ENCODE assay signal across 1 cellular context in the genomic region with DNA sequence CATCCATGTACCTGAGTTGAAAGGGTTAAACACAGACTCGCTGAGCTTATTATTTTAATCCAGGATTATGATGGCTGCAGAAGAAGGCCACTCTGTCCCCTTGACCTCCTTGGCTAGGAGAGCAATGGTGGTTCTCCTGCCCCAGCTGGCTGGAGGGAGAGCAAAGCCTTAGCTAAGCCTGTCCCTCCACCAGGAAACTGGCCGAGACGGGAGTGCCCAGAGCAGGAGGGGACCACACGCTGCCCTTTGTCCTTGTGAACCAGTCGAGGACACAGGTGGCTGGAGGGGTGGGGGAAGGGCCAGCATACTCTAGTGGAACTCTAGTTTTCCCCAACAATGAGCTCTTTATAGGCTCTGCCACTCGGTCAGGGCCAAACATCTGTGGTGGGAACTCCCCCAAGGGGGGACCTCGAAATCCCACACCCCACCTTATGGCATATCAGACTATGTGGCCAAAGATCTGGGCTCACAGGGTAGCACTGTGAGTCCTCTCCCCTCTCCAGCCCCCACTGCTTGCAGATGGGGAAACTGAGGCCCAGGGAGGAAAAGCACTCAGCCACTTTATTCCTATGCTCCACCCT.
A peak's percentile ranks its signal among the peaks of the same experiment; 100 is the strongest.
TF ChIP-seq lines count a peak whose summit lies in the region.

No MANE protein-coding gene starts in this region.

TF ChIP-seq in HepG2, 621 proteins besides CTCF, POLR2A, EP300 and RAD21 (continued from another document and continues in another):
- TF ChIP-seq ZNF850 (CRISPR knock-in tag; conservative IDR thresholded peaks at IDR 0.05) (no peak), ZKSCAN5 (CRISPR knock-in tag; IDR thresholded peaks at IDR 0.05) (no peak), ZNF256 (CRISPR knock-in tag; conservative IDR thresholded peaks at IDR 0.05) (no peak), ZFP36 (IDR thresholded peaks at IDR 0.05; ENCODE audit: borderline replicate concordance, low read depth, low read length, partially characterized antibody) (no peak), GABPB1 (CRISPR knock-in tag; IDR thresholded peaks at IDR 0.05) (0 out of 2 replicates have a peak, but pooled peaks have one; percentile 27), RFX3 (CRISPR knock-in tag; IDR thresholded peaks at IDR 0.05) (no peak), ZNF614 (CRISPR knock-in tag; IDR thresholded peaks at IDR 0.05; ENCODE audit: borderline replicate concordance) (peak; percentile 39; the same call in 1 of the 2 replicates), KDM2A (CRISPR knock-in tag; IDR thresholded peaks at IDR 0.05; ENCODE audit: borderline replicate concordance, low read depth) (peak; percentile 22; the same call in 1 of the 2 replicates), ISX (CRISPR knock-in tag; conservative IDR thresholded peaks at IDR 0.05) (no peak), HNF4G (IDR thresholded peaks at IDR 0.05; ENCODE audit: borderline replicate concordance, low read depth, low read length) (peak; percentile 88), HNF4G (CRISPR knock-in tag; IDR thresholded peaks at IDR 0.05; ENCODE audit: borderline replicate concordance, low read depth) (no peak; the same call in 1 of the 2 replicates), ZNF777 (CRISPR knock-in tag; IDR thresholded peaks at IDR 0.05) (no peak), KDM5A (IDR thresholded peaks at IDR 0.05; ENCODE audit: borderline replicate concordance, low read length) (no peak), NFE2L2 (IDR thresholded peaks at IDR 0.05; ENCODE audit: low read length) (no peak), CC2D1A (CRISPR knock-in tag; IDR thresholded peaks at IDR 0.05) (no peak), ZNF792 (CRISPR knock-in tag; IDR thresholded peaks at IDR 0.05) (peak; percentile 31; the same call in 1 of the 2 replicates), ZNF12 (CRISPR knock-in tag; IDR thresholded peaks at IDR 0.05) (no peak), ZNF501 (CRISPR knock-in tag; IDR thresholded peaks at IDR 0.05) (no peak; the same call in 1 of the 2 replicates), POLR2AphosphoS5 (IDR thresholded peaks at IDR 0.05; ENCODE audit: low read depth, low read length) (no peak), CAMTA2 (CRISPR knock-in tag; IDR thresholded peaks at IDR 0.05; ENCODE audit: borderline replicate concordance) (no peak), ZMAT3 (CRISPR knock-in tag; conservative IDR thresholded peaks at IDR 0.05) (no peak), ZNF572 (CRISPR knock-in tag; IDR thresholded peaks at IDR 0.05) (no peak), ZC3H4 (CRISPR knock-in tag; IDR thresholded peaks at IDR 0.05; ENCODE audit: borderline replicate concordance) (no peak), KDM6A (CRISPR knock-in tag; IDR thresholded peaks at IDR 0.05; ENCODE audit: low read depth) (peak; percentile 73), TGIF2 (CRISPR knock-in tag; IDR thresholded peaks at IDR 0.05) (no peak), ZNF781 (CRISPR knock-in tag; IDR thresholded peaks at IDR 0.05; ENCODE audit: borderline replicate concordance, not compliant biosample characterization) (no peak), NFYB (CRISPR knock-in tag; IDR thresholded peaks at IDR 0.05) (no peak), ZNF282 (IDR thresholded peaks at IDR 0.05; ENCODE audit: partially characterized antibody) (no peak), SMC3 (IDR thresholded peaks at IDR 0.05; ENCODE audit: low read length) (no peak), ZNF549 (CRISPR knock-in tag; IDR thresholded peaks at IDR 0.05) (no peak), TAF1 (CRISPR knock-in tag; IDR thresholded peaks at IDR 0.05) (no peak), ZNF564 (CRISPR knock-in tag; IDR thresholded peaks at IDR 0.05) (no peak), DR1 (CRISPR knock-in tag; IDR thresholded peaks at IDR 0.05) (no peak), ZFP90 (CRISPR knock-in tag; IDR thresholded peaks at IDR 0.05; ENCODE audit: borderline replicate concordance) (no peak), SMAD1 (CRISPR knock-in tag; IDR thresholded peaks at IDR 0.05; ENCODE audit: borderline replicate concordance, low read depth) (no peak), ZNF264 (CRISPR knock-in tag; IDR thresholded peaks at IDR 0.05) (no peak), SALL2 (CRISPR knock-in tag; IDR thresholded peaks at IDR 0.05) (no peak), SALL1 (CRISPR knock-in tag; IDR thresholded peaks at IDR 0.05) (peak; percentile 92), GTF3A (CRISPR knock-in tag; conservative IDR thresholded peaks at IDR 0.05) (no peak), DNMT1 (CRISPR knock-in tag; IDR thresholded peaks at IDR 0.05) (no peak), RNF2 (conservative IDR thresholded peaks at IDR 0.05; ENCODE audit: low read depth) (no peak), ZNF251 (CRISPR knock-in tag; IDR thresholded peaks at IDR 0.05) (no peak), ZNF7 (CRISPR knock-in tag; IDR thresholded peaks at IDR 0.05) (no peak), SMARCC2 (IDR thresholded peaks at IDR 0.05) (no peak), ZNF468 (CRISPR knock-in tag; IDR thresholded peaks at IDR 0.05) (no peak)
- TF ChIP-seq, protein P1, sequence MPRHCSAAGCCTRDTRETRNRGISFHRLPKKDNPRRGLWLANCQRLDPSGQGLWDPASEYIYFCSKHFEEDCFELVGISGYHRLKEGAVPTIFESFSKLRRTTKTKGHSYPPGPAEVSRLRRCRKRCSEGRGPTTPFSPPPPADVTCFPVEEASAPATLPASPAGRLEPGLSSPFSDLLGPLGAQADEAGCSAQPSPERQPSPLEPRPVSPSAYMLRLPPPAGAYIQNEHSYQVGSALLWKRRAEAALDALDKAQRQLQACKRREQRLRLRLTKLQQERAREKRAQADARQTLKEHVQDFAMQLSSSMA (CRISPR knock-in tag; IDR thresholded peaks at IDR 0.05) = peak; percentile 63; the same call in 1 of the 2 replicates
- TF ChIP-seq, protein P2, sequence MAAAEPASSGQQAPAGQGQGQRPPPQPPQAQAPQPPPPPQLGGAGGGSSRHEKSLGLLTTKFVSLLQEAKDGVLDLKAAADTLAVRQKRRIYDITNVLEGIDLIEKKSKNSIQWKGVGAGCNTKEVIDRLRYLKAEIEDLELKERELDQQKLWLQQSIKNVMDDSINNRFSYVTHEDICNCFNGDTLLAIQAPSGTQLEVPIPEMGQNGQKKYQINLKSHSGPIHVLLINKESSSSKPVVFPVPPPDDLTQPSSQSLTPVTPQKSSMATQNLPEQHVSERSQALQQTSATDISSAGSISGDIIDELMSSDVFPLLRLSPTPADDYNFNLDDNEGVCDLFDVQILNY (CRISPR knock-in tag; conservative IDR thresholded peaks at IDR 0.05) = no peak
- TF ChIP-seq, protein P3, sequence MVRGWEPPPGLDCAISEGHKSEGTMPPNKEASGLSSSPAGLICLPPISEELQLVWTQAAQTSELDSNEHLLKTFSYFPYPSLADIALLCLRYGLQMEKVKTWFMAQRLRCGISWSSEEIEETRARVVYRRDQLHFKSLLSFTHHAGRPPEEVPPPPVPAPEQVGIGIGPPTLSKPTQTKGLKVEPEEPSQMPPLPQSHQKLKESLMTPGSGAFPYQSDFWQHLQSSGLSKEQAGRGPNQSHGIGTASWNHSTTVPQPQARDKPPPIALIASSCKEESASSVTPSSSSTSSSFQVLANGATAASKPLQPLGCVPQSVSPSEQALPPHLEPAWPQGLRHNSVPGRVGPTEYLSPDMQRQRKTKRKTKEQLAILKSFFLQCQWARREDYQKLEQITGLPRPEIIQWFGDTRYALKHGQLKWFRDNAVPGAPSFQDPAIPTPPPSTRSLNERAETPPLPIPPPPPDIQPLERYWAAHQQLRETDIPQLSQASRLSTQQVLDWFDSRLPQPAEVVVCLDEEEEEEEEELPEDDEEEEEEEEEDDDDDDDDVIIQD (CRISPR knock-in tag; IDR thresholded peaks at IDR 0.05; ENCODE audit: low read depth) = peak; percentile 55; the same call in 1 of the 2 replicates
- TF ChIP-seq, protein P4, sequence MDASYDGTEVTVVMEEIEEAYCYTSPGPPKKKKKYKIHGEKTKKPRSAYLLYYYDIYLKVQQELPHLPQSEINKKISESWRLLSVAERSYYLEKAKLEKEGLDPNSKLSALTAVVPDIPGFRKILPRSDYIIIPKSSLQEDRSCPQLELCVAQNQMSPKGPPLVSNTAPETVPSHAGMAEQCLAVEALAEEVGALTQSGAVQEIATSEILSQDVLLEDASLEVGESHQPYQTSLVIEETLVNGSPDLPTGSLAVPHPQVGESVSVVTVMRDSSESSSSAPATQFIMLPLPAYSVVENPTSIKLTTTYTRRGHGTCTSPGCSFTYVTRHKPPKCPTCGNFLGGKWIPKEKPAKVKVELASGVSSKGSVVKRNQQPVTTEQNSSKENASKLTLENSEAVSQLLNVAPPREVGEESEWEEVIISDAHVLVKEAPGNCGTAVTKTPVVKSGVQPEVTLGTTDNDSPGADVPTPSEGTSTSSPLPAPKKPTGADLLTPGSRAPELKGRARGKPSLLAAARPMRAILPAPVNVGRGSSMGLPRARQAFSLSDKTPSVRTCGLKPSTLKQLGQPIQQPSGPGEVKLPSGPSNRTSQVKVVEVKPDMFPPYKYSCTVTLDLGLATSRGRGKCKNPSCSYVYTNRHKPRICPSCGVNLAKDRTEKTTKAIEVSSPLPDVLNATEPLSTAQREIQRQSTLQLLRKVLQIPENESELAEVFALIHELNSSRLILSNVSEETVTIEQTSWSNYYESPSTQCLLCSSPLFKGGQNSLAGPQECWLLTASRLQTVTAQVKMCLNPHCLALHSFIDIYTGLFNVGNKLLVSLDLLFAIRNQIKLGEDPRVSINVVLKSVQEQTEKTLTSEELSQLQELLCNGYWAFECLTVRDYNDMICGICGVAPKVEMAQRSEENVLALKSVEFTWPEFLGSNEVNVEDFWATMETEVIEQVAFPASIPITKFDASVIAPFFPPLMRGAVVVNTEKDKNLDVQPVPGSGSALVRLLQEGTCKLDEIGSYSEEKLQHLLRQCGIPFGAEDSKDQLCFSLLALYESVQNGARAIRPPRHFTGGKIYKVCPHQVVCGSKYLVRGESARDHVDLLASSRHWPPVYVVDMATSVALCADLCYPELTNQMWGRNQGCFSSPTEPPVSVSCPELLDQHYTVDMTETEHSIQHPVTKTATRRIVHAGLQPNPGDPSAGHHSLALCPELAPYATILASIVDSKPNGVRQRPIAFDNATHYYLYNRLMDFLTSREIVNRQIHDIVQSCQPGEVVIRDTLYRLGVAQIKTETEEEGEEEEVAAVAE (CRISPR knock-in tag; IDR thresholded peaks at IDR 0.05; ENCODE audit: borderline replicate concordance) = no peak
- TF ChIP-seq, protein P5, sequence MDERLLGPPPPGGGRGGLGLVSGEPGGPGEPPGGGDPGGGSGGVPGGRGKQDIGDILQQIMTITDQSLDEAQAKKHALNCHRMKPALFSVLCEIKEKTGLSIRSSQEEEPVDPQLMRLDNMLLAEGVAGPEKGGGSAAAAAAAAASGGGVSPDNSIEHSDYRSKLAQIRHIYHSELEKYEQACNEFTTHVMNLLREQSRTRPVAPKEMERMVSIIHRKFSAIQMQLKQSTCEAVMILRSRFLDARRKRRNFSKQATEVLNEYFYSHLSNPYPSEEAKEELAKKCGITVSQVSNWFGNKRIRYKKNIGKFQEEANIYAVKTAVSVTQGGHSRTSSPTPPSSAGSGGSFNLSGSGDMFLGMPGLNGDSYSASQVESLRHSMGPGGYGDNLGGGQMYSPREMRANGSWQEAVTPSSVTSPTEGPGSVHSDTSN (CRISPR knock-in tag; IDR thresholded peaks at IDR 0.05) = no peak
- TF ChIP-seq, protein P6, sequence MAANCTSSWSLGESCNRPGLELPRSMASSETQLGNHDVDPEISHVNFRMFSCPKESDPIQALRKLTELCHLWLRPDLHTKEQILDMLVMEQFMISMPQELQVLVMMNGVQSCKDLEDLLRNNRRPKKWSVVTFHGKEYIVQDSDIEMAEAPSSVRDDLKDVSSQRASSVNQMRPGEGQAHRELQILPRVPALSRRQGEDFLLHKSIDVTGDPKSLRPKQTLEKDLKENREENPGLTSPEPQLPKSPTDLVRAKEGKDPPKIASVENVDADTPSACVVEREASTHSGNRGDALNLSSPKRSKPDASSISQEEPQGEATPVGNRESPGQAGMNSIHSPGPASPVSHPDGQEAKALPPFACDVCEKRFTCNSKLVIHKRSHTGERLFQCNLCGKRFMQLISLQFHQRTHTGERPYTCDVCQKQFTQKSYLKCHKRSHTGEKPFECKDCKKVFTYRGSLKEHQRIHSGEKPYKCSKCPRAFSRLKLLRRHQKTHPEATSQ (CRISPR knock-in tag; IDR thresholded peaks at IDR 0.05; ENCODE audit: borderline replicate concordance) = no peak; the same call in 1 of the 2 replicates
- TF ChIP-seq, protein P7, sequence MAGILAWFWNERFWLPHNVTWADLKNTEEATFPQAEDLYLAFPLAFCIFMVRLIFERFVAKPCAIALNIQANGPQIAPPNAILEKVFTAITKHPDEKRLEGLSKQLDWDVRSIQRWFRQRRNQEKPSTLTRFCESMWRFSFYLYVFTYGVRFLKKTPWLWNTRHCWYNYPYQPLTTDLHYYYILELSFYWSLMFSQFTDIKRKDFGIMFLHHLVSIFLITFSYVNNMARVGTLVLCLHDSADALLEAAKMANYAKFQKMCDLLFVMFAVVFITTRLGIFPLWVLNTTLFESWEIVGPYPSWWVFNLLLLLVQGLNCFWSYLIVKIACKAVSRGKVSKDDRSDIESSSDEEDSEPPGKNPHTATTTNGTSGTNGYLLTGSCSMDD (CRISPR knock-in tag; IDR thresholded peaks at IDR 0.05) = no peak
- TF ChIP-seq, protein P8, sequence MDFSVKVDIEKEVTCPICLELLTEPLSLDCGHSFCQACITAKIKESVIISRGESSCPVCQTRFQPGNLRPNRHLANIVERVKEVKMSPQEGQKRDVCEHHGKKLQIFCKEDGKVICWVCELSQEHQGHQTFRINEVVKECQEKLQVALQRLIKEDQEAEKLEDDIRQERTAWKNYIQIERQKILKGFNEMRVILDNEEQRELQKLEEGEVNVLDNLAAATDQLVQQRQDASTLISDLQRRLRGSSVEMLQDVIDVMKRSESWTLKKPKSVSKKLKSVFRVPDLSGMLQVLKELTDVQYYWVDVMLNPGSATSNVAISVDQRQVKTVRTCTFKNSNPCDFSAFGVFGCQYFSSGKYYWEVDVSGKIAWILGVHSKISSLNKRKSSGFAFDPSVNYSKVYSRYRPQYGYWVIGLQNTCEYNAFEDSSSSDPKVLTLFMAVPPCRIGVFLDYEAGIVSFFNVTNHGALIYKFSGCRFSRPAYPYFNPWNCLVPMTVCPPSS (IDR thresholded peaks at IDR 0.05) = no peak
- TF ChIP-seq, protein P9, sequence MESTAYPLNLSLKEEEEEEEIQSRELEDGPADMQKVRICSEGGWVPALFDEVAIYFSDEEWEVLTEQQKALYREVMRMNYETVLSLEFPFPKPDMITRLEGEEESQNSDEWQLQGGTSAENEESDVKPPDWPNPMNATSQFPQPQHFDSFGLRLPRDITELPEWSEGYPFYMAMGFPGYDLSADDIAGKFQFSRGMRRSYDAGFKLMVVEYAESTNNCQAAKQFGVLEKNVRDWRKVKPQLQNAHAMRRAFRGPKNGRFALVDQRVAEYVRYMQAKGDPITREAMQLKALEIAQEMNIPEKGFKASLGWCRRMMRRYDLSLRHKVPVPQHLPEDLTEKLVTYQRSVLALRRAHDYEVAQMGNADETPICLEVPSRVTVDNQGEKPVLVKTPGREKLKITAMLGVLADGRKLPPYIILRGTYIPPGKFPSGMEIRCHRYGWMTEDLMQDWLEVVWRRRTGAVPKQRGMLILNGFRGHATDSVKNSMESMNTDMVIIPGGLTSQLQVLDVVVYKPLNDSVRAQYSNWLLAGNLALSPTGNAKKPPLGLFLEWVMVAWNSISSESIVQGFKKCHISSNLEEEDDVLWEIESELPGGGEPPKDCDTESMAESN (CRISPR knock-in tag; conservative IDR thresholded peaks at IDR 0.05) = no peak
- TF ChIP-seq, protein P10, sequence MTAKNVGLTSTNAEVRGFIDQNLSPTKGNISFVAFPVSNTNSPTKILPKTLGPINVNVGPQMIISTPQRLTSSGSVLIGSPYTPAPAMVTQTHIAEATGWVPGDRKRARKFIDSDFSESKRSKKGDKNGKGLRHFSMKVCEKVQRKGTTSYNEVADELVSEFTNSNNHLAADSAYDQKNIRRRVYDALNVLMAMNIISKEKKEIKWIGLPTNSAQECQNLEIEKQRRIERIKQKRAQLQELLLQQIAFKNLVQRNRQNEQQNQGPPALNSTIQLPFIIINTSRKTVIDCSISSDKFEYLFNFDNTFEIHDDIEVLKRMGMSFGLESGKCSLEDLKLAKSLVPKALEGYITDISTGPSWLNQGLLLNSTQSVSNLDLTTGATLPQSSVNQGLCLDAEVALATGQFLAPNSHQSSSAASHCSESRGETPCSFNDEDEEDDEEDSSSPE (CRISPR knock-in tag; IDR thresholded peaks at IDR 0.05) = peak; percentile 21; the same call in 1 of the 2 replicates
